In genomic region chr10:126087274-126087673, GRCh38 we compare ENCODE assay signal across 22 cellular contexts.
"Had no signal": no experiment of that assay in that cellular context is flagged by ENCODE, and none has a peak within 500 bp of the region (broad histone marks: within the 10 kb centered on the region; RNA-seq: fewer than 3 reads in every experiment).

No MANE protein-coding gene starts in this region.

- H3K27me3 Mint-ChIP-seq: progenitor cell of endocrine pancreas; stimulated activated naive CD8-positive, alpha-beta T cell treated with anti-CD3 and anti-CD28 coated beads, Interleukin-15, amount 100 ng/mL, for 72 hours; type B pancreatic cell had no signal

- H3K9me3 Mint-ChIP-seq: naive thymus-derived CD8-positive, alpha-beta T cell; stimulated activated memory B cell treated with anti-CD40 and anti-IgM and Interleukin-4, amounts not matched to agents 10 μg/mL and 1 μg/mL and 100 μg/mL, for 72 hours; stimulated activated naive CD8-positive, alpha-beta T cell treated with anti-CD3 and anti-CD28 coated beads, Interleukin-15, amount 100 ng/mL, for 72 hours had no signal

- H3K4me1 Mint-ChIP-seq: naive thymus-derived CD8-positive, alpha-beta T cell; stimulated activated memory B cell treated with anti-CD40 and anti-IgM and Interleukin-4, amounts not matched to agents 10 μg/mL and 1 μg/mL and 100 μg/mL, for 72 hours; stimulated activated naive CD8-positive, alpha-beta T cell treated with anti-CD3 and anti-CD28 coated beads, Interleukin-15, amount 100 ng/mL, for 72 hours had no signal

- H3K36me3 Mint-ChIP-seq: naive thymus-derived CD8-positive, alpha-beta T cell; stimulated activated memory B cell treated with anti-CD40 and anti-IgM and Interleukin-4, amounts not matched to agents 10 μg/mL and 1 μg/mL and 100 μg/mL, for 72 hours had no signal

- H3K27ac Mint-ChIP-seq: naive thymus-derived CD8-positive, alpha-beta T cell; progenitor cell of endocrine pancreas; stimulated activated memory B cell treated with anti-CD40 and anti-IgM and Interleukin-4, amounts not matched to agents 10 μg/mL and 1 μg/mL and 100 μg/mL, for 72 hours; stimulated activated naive CD8-positive, alpha-beta T cell treated with anti-CD3 and anti-CD28 coated beads, Interleukin-15, amount 100 ng/mL, for 72 hours; type B pancreatic cell had no signal

- FAIRE-seq: keratinocyte had no signal

- H3K4me3 Mint-ChIP-seq: naive thymus-derived CD8-positive, alpha-beta T cell; neural crest cell; stimulated activated memory B cell treated with anti-CD40 and anti-IgM and Interleukin-4, amounts not matched to agents 10 μg/mL and 1 μg/mL and 100 μg/mL, for 72 hours; stimulated activated naive CD8-positive, alpha-beta T cell treated with anti-CD3 and anti-CD28 coated beads, Interleukin-15, amount 100 ng/mL, for 72 hours; type B pancreatic cell had no signal

- DNase-seq: hippocampal formation; kidney glomerular epithelial cell; left colon; left lung; lower lobe of right lung; mammary epithelial cell; mesenchymal stem cell; naive thymus-derived CD8-positive, alpha-beta T cell; occipital lobe; right lobe of liver; stimulated activated CD4-positive, alpha-beta T cell treated with anti-CD3 and anti-CD28 coated beads, Interleukin-1b, Interleukin-23, amount 100 ng/mL, for 48 hours; stimulated activated CD4-positive, alpha-beta T cell treated with anti-CD3 and anti-CD28 coated beads, Interleukin-2, amount 100 ng/mL, for 48 hours; stimulated activated CD4-positive, alpha-beta T cell treated with anti-CD3 and anti-CD28 coated beads, Interleukin-4, amount 100 ng/mL, for 4 hours; stimulated activated CD8-positive, alpha-beta memory T cell treated with anti-CD3 and anti-CD28 coated beads, Interleukin-4, amount 100 ng/mL, for 48 hours; stimulated activated naive CD4-positive, alpha-beta T cell treated with Interleukin-2 at 50 U/mL for 16 hours; stimulated activated naive CD8-positive, alpha-beta T cell treated with anti-CD3 and anti-CD28 coated beads, Interleukin-15, amount 100 ng/mL, for 72 hours; substantia nigra had no signal
